Comparison of ENCODE assay signal across 15 cellular contexts in genomic region chr14:59245809-59246295, GRCh38. TPM values are rescaled to one million over a fixed set of nuclear protein-coding genes. Genes with fewer than 3 reads are reported as not detected.
A peak's percentile ranks its signal among the peaks of the same experiment; 100 is the strongest.
DNase-seq lines count a peak whose midpoint lies in the region; ATAC-seq and TF ChIP-seq lines count a peak whose summit lies in the region.
"Had no signal": no experiment of that assay in that cellular context is flagged by ENCODE, and none has a peak within 500 bp of the region (broad histone marks: within the 10 kb centered on the region; RNA-seq: fewer than 3 reads in every experiment).

No MANE protein-coding gene starts in this region.

- no peak overlapping the region for H3K4me2 ChIP-seq in mammary epithelial cell (ENCODE audit: insufficient read depth, low read depth, low read length)

- no peak overlapping the region for H3K4me3 Mint-ChIP-seq in stimulated activated memory B cell treated with anti-CD40 and anti-IgM and Interleukin-4, amounts not matched to agents 10 μg/mL and 1 μg/mL and 100 μg/mL, for 72 hours

- ATAC-seq in HG02588 (IDR thresholded peaks at IDR 0.05; ENCODE audit: unreplicated experiment) (peak; percentile 78), HG03378 (IDR thresholded peaks at IDR 0.05; ENCODE audit: unreplicated experiment) (peak; percentile 83)
- peak; percentile 74 for ATAC-seq in stimulated activated memory B cell treated with anti-CD40 and anti-IgM and Interleukin-4, amounts not matched to agents 10 μg/mL and 1 μg/mL and 100 μg/mL, for 72 hours

- no peak overlapping the region for H3K9ac ChIP-seq in mammary epithelial cell (ENCODE audit: insufficient read depth, low read length)

- peaks cover 3% of the 10 kb centered on the region for H3K9me3 Mint-ChIP-seq in stimulated activated memory B cell treated with anti-CD40 and anti-IgM and Interleukin-4, amounts not matched to agents 10 μg/mL and 1 μg/mL and 100 μg/mL, for 72 hours

- intact Hi-C loops in mammary epithelial cell (cut with micrococcal nuclease) (loop anchor here (2.0 to 5.0 kb wide), 2 partner anchors 29 to 59 kb away; partner anchors contain the start of gene DAAM1), breast epithelium (cut with DNase I; ENCODE audit: low total_unique reads) (no loop called here)

- peaks cover 52% of the 10 kb centered on the region for H3K79me2 ChIP-seq in mammary epithelial cell (ENCODE audit: insufficient read depth, low read length)

- H3K4me1 Mint-ChIP-seq in stimulated activated memory B cell treated with anti-CD40 and anti-IgM and Interleukin-4, amounts not matched to agents 10 μg/mL and 1 μg/mL and 100 μg/mL, for 72 hours, result peaks cover 45% of the 10 kb centered on the region

- TF ChIP-seq CTCF in mammary epithelial cell (conservative IDR thresholded peaks at IDR 0.05 in 1 of 2, IDR thresholded peaks at IDR 0.05 in 1 of 2; ENCODE audit: extremely low read depth in 1 of 2, insufficient read depth in 1 of 2, low read depth in 1 of 2, low read length in 2 of 2) (no peak), breast epithelium (IDR thresholded peaks at IDR 0.05) (no peak)

- DNase-seq in mammary epithelial cell (peak; percentile 43), breast epithelium (ENCODE audit: low spot score in 2 of 2) (no peak), H4 (ENCODE audit: low spot score) (no peak), GOT3 (lab: John Stamatoyannopoulos, UW) (no peak)
- DNase-seq in activated CD4-positive, alpha-beta T cell treated with anti-CD3 and anti-CD28 coated beads, Interleukin-2, amount 50 U/mL, for 4 hours, result no peak
- DNase-seq: 8988T; activated CD4-positive, CD25-positive, alpha-beta regulatory T cell; activated naive CD4-positive, alpha-beta T cell treated with Interleukin-2 at 50 U/mL for 16 hours; cortex of kidney; glutamatergic neuron; NCI-H1092 treated with DMSO at 0.1 percent for 48 hours; spleen had no signal

- peak overlapping the region; percentile 66 for H3K27ac ChIP-seq in mammary epithelial cell (ENCODE audit: insufficient read depth, low read depth, low read length)
- no peak overlapping the region for H3K27ac ChIP-seq in breast epithelium

- H3K4me3 ChIP-seq in mammary epithelial cell (replicated peaks in 1 of 3; ENCODE audit: insufficient read depth in 1 of 3, low read depth in 2 of 3, low read length in 3 of 3) (no peak overlapping the region), breast epithelium (no peak overlapping the region)
- H3K4me3 ChIP-seq: spleen had no signal

- H3K27me3 ChIP-seq in mammary epithelial cell (ENCODE audit: insufficient read depth, low read length), result no peaks in the 10 kb centered on the region
- no peaks in the 10 kb centered on the region for H3K27me3 ChIP-seq in breast epithelium
- H3K27me3 ChIP-seq: spleen had no signal

- in situ Hi-C loops in mammary epithelial cell (cut with MboI; ENCODE audit: low sequenced_read_pairs in 2 of 2), result no loop called here

- CTCF ChIA-PET in mammary epithelial cell (lab: Charles Lee; ENCODE audit: low non-redundant PET), result no interaction called here

- H2AFZ ChIP-seq in mammary epithelial cell (ENCODE audit: low read depth, low read length), result no peak overlapping the region

- H3K36me3 Mint-ChIP-seq in stimulated activated memory B cell treated with anti-CD40 and anti-IgM and Interleukin-4, amounts not matched to agents 10 μg/mL and 1 μg/mL and 100 μg/mL, for 72 hours, result peaks cover 13% of the 10 kb centered on the region

- H3K9me3 ChIP-seq in mammary epithelial cell (replicated peaks; ENCODE audit: insufficient read depth, low read length) (no peaks in the 10 kb centered on the region), breast epithelium (no peaks in the 10 kb centered on the region)
- H3K9me3 ChIP-seq: spleen had no signal

- dilution Hi-C loops in mammary epithelial cell (cut with HindIII; ENCODE audit: low sequenced_read_pairs), result no loop called here

- 93% methylated on average over 1 of the region's 1 CpG for WGBS in mammary epithelial cell (ENCODE audit: low coverage, missing lambda C conversion rate)

- no peaks in the 10 kb centered on the region for H3K27me3 Mint-ChIP-seq in stimulated activated memory B cell treated with anti-CD40 and anti-IgM and Interleukin-4, amounts not matched to agents 10 μg/mL and 1 μg/mL and 100 μg/mL, for 72 hours

- H3K36me3 ChIP-seq in mammary epithelial cell (ENCODE audit: insufficient read depth, low read length) (no peaks in the 10 kb centered on the region), breast epithelium (no peaks in the 10 kb centered on the region)
- H3K36me3 ChIP-seq: spleen had no signal

- peak overlapping the region; percentile 38 for H3K27ac Mint-ChIP-seq in stimulated activated memory B cell treated with anti-CD40 and anti-IgM and Interleukin-4, amounts not matched to agents 10 μg/mL and 1 μg/mL and 100 μg/mL, for 72 hours

- peaks cover 25% of the 10 kb centered on the region for H3K4me1 ChIP-seq in mammary epithelial cell (ENCODE audit: insufficient read depth, low read length)
- peaks cover 0 to 4% of the 10 kb centered on the region in 2 donors for H3K4me1 ChIP-seq in breast epithelium

- BruUV-seq in mammary epithelial cell (replicated peaks; lab: Mats Ljungman, UMichigan), result no TSS peak

- TF ChIP-seq POLR2A in breast epithelium (IDR thresholded peaks at IDR 0.05), result no peak

- H4K20me1 ChIP-seq in mammary epithelial cell (ENCODE audit: insufficient read depth, low read length), result no peaks in the 10 kb centered on the region

RNA-seq across cellular contexts. Expression of gene DAAM1, which starts 57.4 kb away (rescaled TPM):
- total RNA-seq in mammary epithelial cell, result 10 to 100 TPM; 30.2 to 35.0 TPM
- 15.1 TPM for polyA plus RNA-seq in mammary epithelial cell
- polyA minus RNA-seq in mammary epithelial cell, result 35.3 TPM
- 10 to 100 TPM; 50.1 to 95.9 (median 64.2) TPM for total RNA-seq in breast epithelium
- 3.9 and 4.5 TPM in 2 replicates for total RNA-seq in H4 (2014; rRNA removed; shearing (Covaris generic))
